1 cellular context compared by ENCODE assay signal in the genomic region with DNA sequence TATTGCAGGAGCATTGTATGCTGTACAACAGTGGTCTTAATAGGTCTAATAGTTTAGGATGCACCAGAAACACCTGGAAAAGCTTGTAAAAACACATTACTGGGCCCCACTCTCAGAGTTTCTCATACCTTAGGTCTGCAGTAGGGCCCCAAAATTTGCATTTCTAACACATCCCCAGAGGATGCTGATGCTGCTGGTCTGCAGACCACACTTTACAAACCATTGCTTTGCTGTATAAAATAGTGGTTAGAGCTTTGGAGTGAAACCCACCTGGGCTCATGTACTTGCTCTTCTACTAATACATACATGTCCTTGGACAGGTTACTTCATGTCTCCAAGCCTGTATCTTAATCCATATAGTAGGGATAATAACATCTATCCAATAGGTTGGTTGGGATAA.
TF ChIP-seq lines count a peak whose summit lies in the region.

No MANE protein-coding gene starts in this region.

TF ChIP-seq in GM23338, 12 proteins besides CTCF, POLR2A, EP300 and RAD21 (continued from another document):
- TF ChIP-seq ZNF462 (CRISPR knock-in tag; IDR thresholded peaks at IDR 0.05) (no peak), STAT1 (IDR thresholded peaks at IDR 0.05; ENCODE audit: unreplicated experiment) (no peak), REST (IDR thresholded peaks at IDR 0.05; ENCODE audit: unreplicated experiment) (no peak), EZH2phosphoT487 (IDR thresholded peaks at IDR 0.05; ENCODE audit: unreplicated experiment) (no peak), NANOG (IDR thresholded peaks at IDR 0.05; ENCODE audit: borderline replicate concordance) (no peak)
